In genomic region chr10:73096452-73097304, GRCh38 we compare ENCODE assay signal across 1 cellular context.
TF ChIP-seq lines count a peak whose summit lies in the region.

P4HA1 (minus strand) TSS chr10:73096866; CDS start chr10:73074883, 21,983 bp downstream.

TF ChIP-seq in K562, 482 proteins besides CTCF, POLR2A, EP300 and RAD21 (continued from another document and continues in another):
- TF ChIP-seq YY1 (IDR thresholded peaks at IDR 0.05; ENCODE audit: borderline replicate concordance in 1 of 3, control insufficient read depth in 1 of 3, extremely low read depth in 1 of 3, insufficient read depth in 3 of 3, insufficient read length in 1 of 3, insufficient replicate concordance in 2 of 3, low read depth in 1 of 3, low read length in 2 of 3), result peak in 2 of 3 experiments; percentile 83 to 87
- TF ChIP-seq CHD4 (IDR thresholded peaks at IDR 0.05; ENCODE audit: insufficient read depth, insufficient replicate concordance, low read depth, low read length, poor library complexity, severe bottlenecking), result no peak
- 0 out of 2 replicates have a peak, but pooled peaks have one; percentile 35 for TF ChIP-seq ZNF354B (CRISPR knock-in tag; IDR thresholded peaks at IDR 0.05)
- TF ChIP-seq ZBTB17 (CRISPR knock-in tag; IDR thresholded peaks at IDR 0.05), result peak; percentile 77
- peak; percentile 89; the same call in 1 of the 2 replicates for TF ChIP-seq NR3C1 (CRISPR knock-in tag; IDR thresholded peaks at IDR 0.05)
- TF ChIP-seq NFE2L1 (tag; IDR thresholded peaks at IDR 0.05; ENCODE audit: borderline replicate concordance, low read depth), result no peak
- TF ChIP-seq E2F5 (CRISPR knock-in tag; IDR thresholded peaks at IDR 0.05), result peak; percentile 86
- TF ChIP-seq TRIM28 (IDR thresholded peaks at IDR 0.05), result no peak
- peak; percentile 94 for TF ChIP-seq LCOR (CRISPR knock-in tag; IDR thresholded peaks at IDR 0.05)
- no peak for TF ChIP-seq NCOR1 (IDR thresholded peaks at IDR 0.05)
- TF ChIP-seq MCM7 (IDR thresholded peaks at IDR 0.05), result no peak
- TF ChIP-seq MCM2 (IDR thresholded peaks at IDR 0.05; ENCODE audit: low read depth), result no peak
- no peak for TF ChIP-seq CBX8 (IDR thresholded peaks at IDR 0.05; ENCODE audit: borderline replicate concordance, extremely low read depth, low read depth, low read length, poor library complexity, severe bottlenecking)
- 0 out of 2 replicates have a peak, but pooled peaks have one; percentile 22 for TF ChIP-seq ZNF41 (CRISPR knock-in tag; conservative IDR thresholded peaks at IDR 0.05)
- TF ChIP-seq, protein P1, sequence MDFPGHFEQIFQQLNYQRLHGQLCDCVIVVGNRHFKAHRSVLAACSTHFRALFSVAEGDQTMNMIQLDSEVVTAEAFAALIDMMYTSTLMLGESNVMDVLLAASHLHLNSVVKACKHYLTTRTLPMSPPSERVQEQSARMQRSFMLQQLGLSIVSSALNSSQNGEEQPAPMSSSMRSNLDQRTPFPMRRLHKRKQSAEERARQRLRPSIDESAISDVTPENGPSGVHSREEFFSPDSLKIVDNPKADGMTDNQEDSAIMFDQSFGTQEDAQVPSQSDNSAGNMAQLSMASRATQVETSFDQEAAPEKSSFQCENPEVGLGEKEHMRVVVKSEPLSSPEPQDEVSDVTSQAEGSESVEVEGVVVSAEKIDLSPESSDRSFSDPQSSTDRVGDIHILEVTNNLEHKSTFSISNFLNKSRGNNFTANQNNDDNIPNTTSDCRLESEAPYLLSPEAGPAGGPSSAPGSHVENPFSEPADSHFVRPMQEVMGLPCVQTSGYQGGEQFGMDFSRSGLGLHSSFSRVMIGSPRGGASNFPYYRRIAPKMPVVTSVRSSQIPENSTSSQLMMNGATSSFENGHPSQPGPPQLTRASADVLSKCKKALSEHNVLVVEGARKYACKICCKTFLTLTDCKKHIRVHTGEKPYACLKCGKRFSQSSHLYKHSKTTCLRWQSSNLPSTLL (IDR thresholded peaks at IDR 0.05), result no peak
- peak; percentile 88 for TF ChIP-seq HNRNPL (IDR thresholded peaks at IDR 0.05; ENCODE audit: low read depth, low read length)
- TF ChIP-seq CHD1 (IDR thresholded peaks at IDR 0.05; ENCODE audit: low read length), result peak; percentile 91
- no peak for TF ChIP-seq ZBTB8A (IDR thresholded peaks at IDR 0.05; ENCODE audit: partially characterized antibody)
- 0 out of 2 replicates have a peak, but pooled peaks have one; percentile 47 for TF ChIP-seq IRF2 (CRISPR knock-in tag; IDR thresholded peaks at IDR 0.05)
- no peak for TF ChIP-seq NFIX (CRISPR knock-in tag; IDR thresholded peaks at IDR 0.05; ENCODE audit: low read depth)
- TF ChIP-seq ZNF445 (CRISPR knock-in tag; IDR thresholded peaks at IDR 0.05; ENCODE audit: low read depth), result no peak
- 0 out of 2 replicates have a peak, but pooled peaks have one; percentile 9 for TF ChIP-seq HCFC1 (IDR thresholded peaks at IDR 0.05; ENCODE audit: low read depth, low read length)
- no peak for TF ChIP-seq ZNF707 (CRISPR knock-in tag; conservative IDR thresholded peaks at IDR 0.05)
- TF ChIP-seq ZNF407 (IDR thresholded peaks at IDR 0.05; ENCODE audit: low read depth), result no peak
- peak; percentile 91 for TF ChIP-seq L3MBTL2 (IDR thresholded peaks at IDR 0.05)
- TF ChIP-seq TFAM (CRISPR knock-in tag; conservative IDR thresholded peaks at IDR 0.05), result no peak
- TF ChIP-seq ZNF764 (CRISPR knock-in tag; IDR thresholded peaks at IDR 0.05; ENCODE audit: low read depth), result no peak
- TF ChIP-seq MTA1 (IDR thresholded peaks at IDR 0.05; ENCODE audit: borderline replicate concordance), result peak; percentile 96
- TF ChIP-seq GTF2A2 (tag; IDR thresholded peaks at IDR 0.05), result peak; percentile 84
- peak; percentile 60; the same call in 1 of the 2 replicates for TF ChIP-seq ZBTB33 (CRISPR knock-in tag; IDR thresholded peaks at IDR 0.05)
- TF ChIP-seq SP1 (CRISPR knock-in tag; IDR thresholded peaks at IDR 0.05), result peak; percentile 92
- TF ChIP-seq FOXM1 (IDR thresholded peaks at IDR 0.05; ENCODE audit: low read depth), result no peak
- TF ChIP-seq FOXM1 (CRISPR knock-in tag; IDR thresholded peaks at IDR 0.05; ENCODE audit: low read depth), result peak; percentile 78
- TF ChIP-seq MNT (conservative IDR thresholded peaks at IDR 0.05), result peak; percentile 74 to 88
- no peak for TF ChIP-seq ZNF124 (CRISPR knock-in tag; IDR thresholded peaks at IDR 0.05)
- TF ChIP-seq TCF3 (CRISPR knock-in tag; IDR thresholded peaks at IDR 0.05), result 0 out of 2 replicates have a peak, but pooled peaks have one; percentile 23
- TF ChIP-seq ZBTB1 (CRISPR knock-in tag; IDR thresholded peaks at IDR 0.05; ENCODE audit: borderline replicate concordance, low read depth), result peak; percentile 68
- TF ChIP-seq, protein P2, sequence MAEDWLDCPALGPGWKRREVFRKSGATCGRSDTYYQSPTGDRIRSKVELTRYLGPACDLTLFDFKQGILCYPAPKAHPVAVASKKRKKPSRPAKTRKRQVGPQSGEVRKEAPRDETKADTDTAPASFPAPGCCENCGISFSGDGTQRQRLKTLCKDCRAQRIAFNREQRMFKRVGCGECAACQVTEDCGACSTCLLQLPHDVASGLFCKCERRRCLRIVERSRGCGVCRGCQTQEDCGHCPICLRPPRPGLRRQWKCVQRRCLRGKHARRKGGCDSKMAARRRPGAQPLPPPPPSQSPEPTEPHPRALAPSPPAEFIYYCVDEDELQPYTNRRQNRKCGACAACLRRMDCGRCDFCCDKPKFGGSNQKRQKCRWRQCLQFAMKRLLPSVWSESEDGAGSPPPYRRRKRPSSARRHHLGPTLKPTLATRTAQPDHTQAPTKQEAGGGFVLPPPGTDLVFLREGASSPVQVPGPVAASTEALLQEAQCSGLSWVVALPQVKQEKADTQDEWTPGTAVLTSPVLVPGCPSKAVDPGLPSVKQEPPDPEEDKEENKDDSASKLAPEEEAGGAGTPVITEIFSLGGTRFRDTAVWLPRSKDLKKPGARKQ (CRISPR knock-in tag; IDR thresholded peaks at IDR 0.05), result no peak
- peak; percentile 30; the same call in 1 of the 2 replicates for TF ChIP-seq SRSF3 (IDR thresholded peaks at IDR 0.05; ENCODE audit: insufficient read depth, low read length)
- TF ChIP-seq HOXB6 (CRISPR knock-in tag; IDR thresholded peaks at IDR 0.05; ENCODE audit: borderline replicate concordance), result no peak
- TF ChIP-seq, protein P3, sequence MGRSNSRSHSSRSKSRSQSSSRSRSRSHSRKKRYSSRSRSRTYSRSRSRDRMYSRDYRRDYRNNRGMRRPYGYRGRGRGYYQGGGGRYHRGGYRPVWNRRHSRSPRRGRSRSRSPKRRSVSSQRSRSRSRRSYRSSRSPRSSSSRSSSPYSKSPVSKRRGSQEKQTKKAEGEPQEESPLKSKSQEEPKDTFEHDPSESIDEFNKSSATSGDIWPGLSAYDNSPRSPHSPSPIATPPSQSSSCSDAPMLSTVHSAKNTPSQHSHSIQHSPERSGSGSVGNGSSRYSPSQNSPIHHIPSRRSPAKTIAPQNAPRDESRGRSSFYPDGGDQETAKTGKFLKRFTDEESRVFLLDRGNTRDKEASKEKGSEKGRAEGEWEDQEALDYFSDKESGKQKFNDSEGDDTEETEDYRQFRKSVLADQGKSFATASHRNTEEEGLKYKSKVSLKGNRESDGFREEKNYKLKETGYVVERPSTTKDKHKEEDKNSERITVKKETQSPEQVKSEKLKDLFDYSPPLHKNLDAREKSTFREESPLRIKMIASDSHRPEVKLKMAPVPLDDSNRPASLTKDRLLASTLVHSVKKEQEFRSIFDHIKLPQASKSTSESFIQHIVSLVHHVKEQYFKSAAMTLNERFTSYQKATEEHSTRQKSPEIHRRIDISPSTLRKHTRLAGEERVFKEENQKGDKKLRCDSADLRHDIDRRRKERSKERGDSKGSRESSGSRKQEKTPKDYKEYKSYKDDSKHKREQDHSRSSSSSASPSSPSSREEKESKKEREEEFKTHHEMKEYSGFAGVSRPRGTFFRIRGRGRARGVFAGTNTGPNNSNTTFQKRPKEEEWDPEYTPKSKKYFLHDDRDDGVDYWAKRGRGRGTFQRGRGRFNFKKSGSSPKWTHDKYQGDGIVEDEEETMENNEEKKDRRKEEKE (IDR thresholded peaks at IDR 0.05; ENCODE audit: borderline replicate concordance in 1 of 2, control insufficient read depth in 1 of 2, low read depth in 2 of 2, low read length in 1 of 2), result 0 out of 4 replicates have a peak, but pooled peaks of 1 of the 2 experiments have one; percentile 68
- no peak for TF ChIP-seq ELK3 (CRISPR knock-in tag; IDR thresholded peaks at IDR 0.05)
